Comparison of ENCODE assay signal across 20 cellular contexts in genomic region chr11:128532571-128533091, GRCh38. TPM values are rescaled to one million over a fixed set of nuclear protein-coding genes. Genes with fewer than 3 reads are reported as not detected.
A peak's percentile ranks its signal among the peaks of the same experiment; 100 is the strongest.
DNase-seq lines count a peak whose midpoint lies in the region; ATAC-seq lines count a peak whose summit lies in the region.
"Had no signal": no experiment of that assay in that cellular context is flagged by ENCODE, and none has a peak within 500 bp of the region (broad histone marks: within the 10 kb centered on the region; RNA-seq: fewer than 3 reads in every experiment).

No MANE protein-coding gene starts in this region.

- H3K36me3 ChIP-seq in HUES48 (ENCODE audit: control insufficient read depth, insufficient read depth, low read length), result no peaks in the 10 kb centered on the region
- H3K36me3 ChIP-seq: pancreas, tibial artery had no signal

- CTCF ChIA-PET in activated naive CD4-positive, alpha-beta T cell treated with anti-CD3 and anti-CD28 coated beads for 36 hours (lab: Charles Lee), result interaction anchor here (0.6 to 0.9 kb wide), 2 partner anchors 10 to 12 kb away, joined by 3 read pairs; no protein-coding TSS in a partner anchor

- H3K36me3 Mint-ChIP-seq in activated naive CD4-positive, alpha-beta T cell treated with anti-CD3 and anti-CD28 coated beads for 36 hours (ENCODE audit: low read depth), result peaks cover 3% of the 10 kb centered on the region

- H3K27ac Mint-ChIP-seq in activated naive CD4-positive, alpha-beta T cell treated with anti-CD3 and anti-CD28 coated beads for 36 hours, result no peak overlapping the region
- H3K27ac Mint-ChIP-seq: activated CD8-positive, alpha-beta memory T cell treated with anti-CD3 and anti-CD28 coated beads, Interleukin-2, amount 10 ng/mL, durations not matched to agents 7 days and 5 days had no signal

- peak overlapping the region; percentile 23 for H3K4me3 ChIP-seq in HUES48 (ENCODE audit: low read depth, low read length)
- H3K4me3 ChIP-seq: pancreas, smooth muscle cell, tibial artery had no signal

- peaks cover 30% of the 10 kb centered on the region for H3K4me1 ChIP-seq in HUES48 (ENCODE audit: control insufficient read depth, insufficient read depth, low read length)

- no peaks in the 10 kb centered on the region for H3K9me3 ChIP-seq in HUES48 (ENCODE audit: control insufficient read depth, insufficient read depth, low read length)
- H3K9me3 ChIP-seq: pancreas, tibial artery had no signal

- no peaks in the 10 kb centered on the region for H3K9me3 Mint-ChIP-seq in activated naive CD4-positive, alpha-beta T cell treated with anti-CD3 and anti-CD28 coated beads for 36 hours

- DNase-seq in RPMI7951 (ENCODE audit: low read depth), result peak; percentile 40
- DNase-seq in hippocampal formation (lab: John Stamatoyannopoulos, UW), result peak; percentile 57 to 81
- DNase-seq in putamen (ENCODE audit: low spot score), result peak; percentile 86
- DNase-seq in NCI-H2029 (lab: John Stamatoyannopoulos, UW), result no peak
- no peak for DNase-seq in activated naive CD4-positive, alpha-beta T cell treated with anti-CD3 and anti-CD28 coated beads for 36 hours
- DNase-seq: activated CD8-positive, alpha-beta memory T cell treated with anti-CD3 and anti-CD28 coated beads, Interleukin-2, amount 10 ng/mL, durations not matched to agents 7 days and 5 days; activated effector memory CD4-positive, alpha-beta T cell treated with Interleukin-2 at 50 U/mL for 16 hours; AML-193; cortex of kidney; erythroblast; kidney glomerular epithelial cell; MM.1S; NK-92 treated with Interleukin-12 subunit alpha and Interleukin-12 subunit beta, amount 100 ng/mL, for 24 hours; T-helper 2 cell had no signal

- H3K27ac ChIP-seq in HUES48 (ENCODE audit: low read depth, low read length), result peak overlapping the region; percentile 21
- H3K27ac ChIP-seq: pancreas had no signal

- intact Hi-C loops in activated naive CD4-positive, alpha-beta T cell treated with anti-CD3 and anti-CD28 coated beads for 36 hours (cut with micrococcal nuclease), result no loop called here

- H3K9ac ChIP-seq in HUES48 (ENCODE audit: low read depth, low read length), result no peak overlapping the region

- no peak overlapping the region for H3K4me3 Mint-ChIP-seq in activated naive CD4-positive, alpha-beta T cell treated with anti-CD3 and anti-CD28 coated beads for 36 hours
- H3K4me3 Mint-ChIP-seq: activated CD8-positive, alpha-beta memory T cell treated with anti-CD3 and anti-CD28 coated beads, Interleukin-2, amount 10 ng/mL, durations not matched to agents 7 days and 5 days had no signal

- peaks cover 44% of the 10 kb centered on the region for H3K27me3 ChIP-seq in HUES48 (ENCODE audit: control insufficient read depth, insufficient read depth, low read length)
- H3K27me3 ChIP-seq: pancreas, tibial artery had no signal

- peaks cover 67% of the 10 kb centered on the region for H3K4me1 Mint-ChIP-seq in activated naive CD4-positive, alpha-beta T cell treated with anti-CD3 and anti-CD28 coated beads for 36 hours (ENCODE audit: low read depth)

- no peaks in the 10 kb centered on the region for H3K27me3 Mint-ChIP-seq in activated naive CD4-positive, alpha-beta T cell treated with anti-CD3 and anti-CD28 coated beads for 36 hours (ENCODE audit: low read depth)
- H3K27me3 Mint-ChIP-seq: activated CD8-positive, alpha-beta memory T cell treated with anti-CD3 and anti-CD28 coated beads, Interleukin-2, amount 10 ng/mL, durations not matched to agents 7 days and 5 days had no signal

- ATAC-seq in GM21737 (IDR thresholded peaks at IDR 0.05; ENCODE audit: unreplicated experiment), result no peak
- ATAC-seq in GM18870 (IDR thresholded peaks at IDR 0.05; ENCODE audit: unreplicated experiment), result no peak
- ATAC-seq: activated CD8-positive, alpha-beta memory T cell treated with anti-CD3 and anti-CD28 coated beads, Interleukin-2, amount 10 ng/mL, durations not matched to agents 7 days and 5 days had no signal

RNA-seq across cellular contexts. Expression of gene ETS1, which starts 54.7 kb away (rescaled TPM):
- 33.1 and 40.0 TPM in 2 replicates for total RNA-seq in RPMI7951 (2014; rRNA removed; shearing (Covaris generic))
- 100 to 1,000 TPM; 336 to 338 TPM for total RNA-seq in activated naive CD4-positive, alpha-beta T cell treated with anti-CD3 and anti-CD28 coated beads for 36 hours

Comparison
In these comparisons a context has a peak if more than half of its experiments do, and no peak if none do; other contexts are left out.
1. DNase-seq: peak in RPMI7951 (single experiment), hippocampal formation (2 of 2) and putamen (single experiment); none in NCI-H2029 (single experiment) and activated naive CD4-positive, alpha-beta T cell treated with anti-CD3 and anti-CD28 coated beads for 36 hours (single experiment).